Comparison of ENCODE assay signal across 8 cellular contexts in genomic region chr2:18273205-18273604, GRCh38.
"Had no signal": no experiment of that assay in that cellular context is flagged by ENCODE, and none has a peak within 500 bp of the region (broad histone marks: within the 10 kb centered on the region; RNA-seq: fewer than 3 reads in every experiment).

No MANE protein-coding gene starts in this region.

- FAIRE-seq: H1, H54, HTR-8/SVneo, K562 had no signal

- H3K4me1 Mint-ChIP-seq: GM23338, H9 had no signal

- ATAC-seq: GM23338, K562 had no signal

- DNase-seq: H9, HCEC 1CT, IMR-90 had no signal

- H3K4me3 ChIP-seq: GM23338, K562 had no signal

- H3K4me3 Mint-ChIP-seq: GM23338, H9 had no signal

- H3K27ac Mint-ChIP-seq: GM23338, H9 had no signal
